In genomic region chr11:120805960-120806555, GRCh38 we compare ENCODE assay signal across 1 cellular context.
TF ChIP-seq lines count a peak whose summit lies in the region.

No MANE protein-coding gene starts in this region.

TF ChIP-seq in H1, 55 proteins besides CTCF, POLR2A, EP300 and RAD21:
- no peak for TF ChIP-seq GTF2F1 (IDR thresholded peaks at IDR 0.05; ENCODE audit: borderline replicate concordance, low read depth, low read length)
- TF ChIP-seq HDAC6 (IDR thresholded peaks at IDR 0.05; ENCODE audit: low read depth, low read length) = no peak
- TF ChIP-seq CHD1 (IDR thresholded peaks at IDR 0.05; ENCODE audit: low read depth, low read length) = no peak
- TF ChIP-seq CTBP2 (IDR thresholded peaks at IDR 0.05; ENCODE audit: borderline replicate concordance, insufficient read depth, insufficient read length, low read length) = no peak
- TF ChIP-seq EGR1 (IDR thresholded peaks at IDR 0.05; ENCODE audit: borderline replicate concordance, low read depth, low read length) = no peak
